In the genomic region with DNA sequence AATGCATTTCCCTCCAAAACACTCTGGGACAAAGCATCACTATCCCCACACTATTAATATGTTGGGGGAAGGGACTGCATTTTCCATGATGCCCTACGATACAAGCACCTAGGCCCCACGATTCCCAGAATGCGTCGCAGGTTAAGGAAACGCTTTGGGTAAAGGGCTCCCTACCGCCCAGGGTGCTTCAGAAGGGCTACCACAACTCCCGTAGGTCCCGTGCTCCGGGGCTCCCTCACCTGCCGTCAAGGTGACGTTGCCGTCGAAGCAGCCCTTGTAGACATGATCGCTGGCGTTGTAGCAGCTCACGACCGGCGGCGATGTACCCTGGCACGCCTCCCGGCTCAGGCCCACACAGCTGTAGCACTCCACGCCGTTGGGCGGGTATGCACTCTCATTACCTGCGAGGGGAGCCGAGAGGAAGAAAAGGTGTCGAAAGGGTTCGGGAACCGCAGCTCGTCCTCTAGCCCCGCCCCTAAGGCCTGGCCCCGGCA, we compare ENCODE assay signal across 8 cellular contexts. TPM values are rescaled to one million over a fixed set of nuclear protein-coding genes. Genes with fewer than 3 reads are reported as not detected.
DNase-seq lines count a peak whose midpoint lies in the region; ATAC-seq and TF ChIP-seq lines count a peak whose summit lies in the region.

No MANE protein-coding gene starts in this region.

- in situ Hi-C loops in mammary epithelial cell (cut with MboI; ENCODE audit: low sequenced_read_pairs in 2 of 2): no loop called here

- intact Hi-C loops in mammary epithelial cell (cut with micrococcal nuclease): no loop called here

- H3K9ac ChIP-seq in mammary epithelial cell (ENCODE audit: insufficient read depth, low read length): no peak overlapping the region
- peak overlapping the region in 1 of 2 donors; percentile 65 for H3K9ac ChIP-seq in mucosa of rectum (ENCODE audit: low read depth in 1 of 2, low read length in 2 of 2)

- peak overlapping the region; percentile 94 for H3K4me2 ChIP-seq in mammary epithelial cell (ENCODE audit: insufficient read depth, low read depth, low read length)

- peak overlapping the region; percentile 73 for H2AFZ ChIP-seq in ACC112 (ENCODE audit: low read length, unreplicated experiment)
- H2AFZ ChIP-seq in mammary epithelial cell (ENCODE audit: low read depth, low read length): peak overlapping the region; percentile 95

- peak overlapping the region; percentile 79 for H3K4me3 ChIP-seq in ACC112 (ENCODE audit: low read depth, low read length)
- H3K4me3 ChIP-seq in mammary epithelial cell (replicated peaks in 1 of 3; ENCODE audit: insufficient read depth in 1 of 3, low read depth in 2 of 3, low read length in 3 of 3): peak overlapping the region; percentile 26 to 57 (median 47)
- peak overlapping the region; percentile 76 to 90 for H3K4me3 ChIP-seq in mucosa of rectum (ENCODE audit: low read length in 2 of 2)

- no TSS peak for BruUV-seq in mammary epithelial cell (replicated peaks; lab: Mats Ljungman, UMichigan)

- H3K4me1 ChIP-seq in ACC112 (ENCODE audit: control insufficient read depth, insufficient read depth, low read length, unreplicated experiment): peaks cover 6% of the 10 kb centered on the region
- peaks cover 31% of the 10 kb centered on the region for H3K4me1 ChIP-seq in mammary epithelial cell (ENCODE audit: insufficient read depth, low read length)
- peaks cover 4 to 14% of the 10 kb centered on the region in 2 donors for H3K4me1 ChIP-seq in mucosa of rectum (ENCODE audit: control insufficient read depth in 2 of 2, insufficient read depth in 2 of 2, low read length in 2 of 2)

- CTCF ChIA-PET in mammary epithelial cell (lab: Charles Lee; ENCODE audit: low non-redundant PET): interaction anchor here (0.6 to 0.7 kb wide), 2 partner anchors 16 to 63 kb away, joined by 3 to 4 read pairs; no protein-coding TSS in a partner anchor

- H3K79me2 ChIP-seq in ACC112 (ENCODE audit: control insufficient read depth, insufficient read depth, low read length, unreplicated experiment) (no peaks in the 10 kb centered on the region), mammary epithelial cell (ENCODE audit: insufficient read depth, low read length) (peaks cover 2% of the 10 kb centered on the region)

- H3K27me3 ChIP-seq in ACC112 (ENCODE audit: insufficient read depth, low read length): no peaks in the 10 kb centered on the region
- H3K27me3 ChIP-seq in mammary epithelial cell (ENCODE audit: insufficient read depth, low read length): no peaks in the 10 kb centered on the region
- no peaks in the 10 kb centered on the region for H3K27me3 ChIP-seq in mucosa of rectum (ENCODE audit: control insufficient read depth in 2 of 2, insufficient read depth in 2 of 2, low read length in 2 of 2)

- H3K9me3 ChIP-seq in mammary epithelial cell (replicated peaks; ENCODE audit: insufficient read depth, low read length) (no peaks in the 10 kb centered on the region), mucosa of rectum (ENCODE audit: control insufficient read depth in 2 of 2, low read length in 2 of 2) (no peaks in the 10 kb centered on the region)

- peak; percentile 2 for ATAC-seq in HG02970 (IDR thresholded peaks at IDR 0.05; ENCODE audit: low FRiP score, unreplicated experiment)

- 7% methylated on average over 18 of the region's 32 CpGs for WGBS in mammary epithelial cell (ENCODE audit: low coverage, missing lambda C conversion rate)

- dilution Hi-C loops in mammary epithelial cell (cut with HindIII; ENCODE audit: low sequenced_read_pairs): loop anchor here (5.0 to 10.0 kb wide), 2 partner anchors 51 to 282 kb away; a partner anchor contains a TSS

- TF ChIP-seq CTCF in mammary epithelial cell (conservative IDR thresholded peaks at IDR 0.05 in 1 of 2, IDR thresholded peaks at IDR 0.05 in 1 of 2; ENCODE audit: extremely low read depth in 1 of 2, insufficient read depth in 1 of 2, low read depth in 1 of 2, low read length in 2 of 2): no peak

- H3K36me3 ChIP-seq in ACC112 (ENCODE audit: insufficient read depth, low read length) (no peaks in the 10 kb centered on the region), mammary epithelial cell (ENCODE audit: insufficient read depth, low read length) (no peaks in the 10 kb centered on the region), mucosa of rectum (ENCODE audit: control insufficient read depth in 2 of 2, insufficient read depth in 2 of 2, low read length in 2 of 2) (no peaks in the 10 kb centered on the region)

- H4K20me1 ChIP-seq in mammary epithelial cell (ENCODE audit: insufficient read depth, low read length): no peaks in the 10 kb centered on the region

- DNase-seq in mammary epithelial cell (no peak), SKM-1 (lab: John Stamatoyannopoulos, UW; ENCODE audit: unreplicated experiment) (no peak), DMS114 treated with DMSO at 0.1 percent for 48 hours (lab: John Stamatoyannopoulos, UW; ENCODE audit: unreplicated experiment) (no peak), Kasumi-1 (lab: John Stamatoyannopoulos, UW) (no peak)
- no peak for DNase-seq in stimulated activated CD4-positive, alpha-beta T cell treated with anti-CD3 and anti-CD28 coated beads, Interleukin-15, amount 100 ng/mL, for 24 hours

- H3K27ac ChIP-seq in ACC112 (ENCODE audit: low read depth, low read length) (no peak overlapping the region), mammary epithelial cell (ENCODE audit: insufficient read depth, low read depth, low read length) (peak overlapping the region; percentile 38), mucosa of rectum (ENCODE audit: low read depth in 2 of 2, low read length in 2 of 2) (peak overlapping the region; percentile 26 to 68)

RNA-seq across cellular contexts. Expression of a gene that starts 2.5 kb away (rescaled TPM):
- 10 to 100 TPM in 1 of 2 donors, under 1 TPM in 1; 0.33 to 30.7 TPM for total RNA-seq in mammary epithelial cell
- polyA plus RNA-seq in mammary epithelial cell: 29.8 TPM
- polyA minus RNA-seq in mammary epithelial cell: 30.0 TPM

RNA-seq across cellular contexts. Expression of a gene that starts 41.6 kb away (rescaled TPM):
- total RNA-seq in mammary epithelial cell: 10 to 100 TPM; 16.2 to 23.8 TPM
- polyA plus RNA-seq in mammary epithelial cell: 8.0 TPM
- polyA minus RNA-seq in mammary epithelial cell: 20.2 TPM

RNA-seq across cellular contexts. Expression of a gene that starts 48.2 kb away (rescaled TPM):
- not detected for total RNA-seq in mammary epithelial cell
- not detected for polyA plus RNA-seq in mammary epithelial cell
- polyA minus RNA-seq in mammary epithelial cell: not detected
